ENCODE assay signal across 14 cellular contexts in genomic region chr9:111178361-111179043, GRCh38.
A peak's percentile ranks its signal among the peaks of the same experiment; 100 is the strongest.
DNase-seq lines count a peak whose midpoint lies in the region; ATAC-seq and TF ChIP-seq lines count a peak whose summit lies in the region.
"Had no signal": no experiment of that assay in that cellular context is flagged by ENCODE, and none has a peak within 500 bp of the region (broad histone marks: within the 10 kb centered on the region; RNA-seq: fewer than 3 reads in every experiment).

No MANE protein-coding gene starts in this region.

- H3K79me2 ChIP-seq in PC-3 (ENCODE audit: low read length) = no peaks in the 10 kb centered on the region

- H3K36me3 Mint-ChIP-seq in activated T-helper 17 cell treated with anti-CD3 and anti-CD28 coated beads, Interleukin-2, amount 50 U/mL, for 72 hours (ENCODE audit: low read depth) = no peaks in the 10 kb centered on the region
- H3K36me3 Mint-ChIP-seq in activated naive CD8-positive, alpha-beta T cell treated with anti-CD3 and anti-CD28 coated beads for 36 hours = no peaks in the 10 kb centered on the region
- H3K36me3 Mint-ChIP-seq: activated naive CD8-positive, alpha-beta T cell treated with anti-CD3 and anti-CD28 coated beads, Interleukin-2, amount 10 ng/mL, durations not matched to agents 7 days and 5 days had no signal

- H3K4me2 ChIP-seq in PC-3 (ENCODE audit: low read length) = no peak overlapping the region

- H3F3A ChIP-seq in PC-3 (ENCODE audit: low read length, unreplicated experiment) = no peaks in the 10 kb centered on the region

- H3K36me3 ChIP-seq in adipocyte (ENCODE audit: control insufficient read depth, insufficient read depth, low read length, severe bottlenecking) = no peaks in the 10 kb centered on the region
- H3K36me3 ChIP-seq in PC-3 (ENCODE audit: low read depth, low read length) = no peaks in the 10 kb centered on the region
- H3K36me3 ChIP-seq: left lung had no signal

- no peaks in the 10 kb centered on the region for H3K4me1 Mint-ChIP-seq in activated T-helper 17 cell treated with anti-CD3 and anti-CD28 coated beads, Interleukin-2, amount 50 U/mL, for 72 hours
- no peaks in the 10 kb centered on the region for H3K4me1 Mint-ChIP-seq in activated naive CD8-positive, alpha-beta T cell treated with anti-CD3 and anti-CD28 coated beads for 36 hours
- H3K4me1 Mint-ChIP-seq: activated naive CD8-positive, alpha-beta T cell treated with anti-CD3 and anti-CD28 coated beads, Interleukin-2, amount 10 ng/mL, durations not matched to agents 7 days and 5 days had no signal

- ATAC-seq in activated T-helper 17 cell treated with anti-CD3 and anti-CD28 coated beads, Interleukin-2, amount 50 U/mL, for 72 hours (replicated peaks) = no peak
- ATAC-seq in PC-3 = no peak
- ATAC-seq: left lung had no signal

- no peak for TF ChIP-seq CTCF in AG04449 (IDR thresholded peaks at IDR 0.05; ENCODE audit: insufficient read depth, low read length, missing control alignments)
- TF ChIP-seq CTCF in PC-3 (conservative IDR thresholded peaks at IDR 0.05; ENCODE audit: low read depth, low read length) = no peak

- H3K9me2 ChIP-seq in PC-3 (replicated peaks; ENCODE audit: low read length) = no peaks in the 10 kb centered on the region

- DNase-seq in AG04449 (ENCODE audit: low read depth, low spot score) = peak; percentile 83
- peak; percentile 48 for DNase-seq in H4 (ENCODE audit: low spot score)
- DNase-seq in adipocyte (ENCODE audit: low read depth) = peak; percentile 87
- DNase-seq in iris pigment epithelial cell (ENCODE audit: low read depth) = peak; percentile 69
- DNase-seq in PC-3 = no peak
- no peak for DNase-seq in activated naive CD8-positive, alpha-beta T cell treated with anti-CD3 and anti-CD28 coated beads for 36 hours
- no peak for DNase-seq in substantia nigra (lab: John Stamatoyannopoulos, UW)
- DNase-seq: activated CD4-positive, alpha-beta T cell treated with anti-CD3 and anti-CD28 coated beads, Interleukin-2, amount 50 U/mL, for 1 hour; activated naive CD8-positive, alpha-beta T cell treated with anti-CD3 and anti-CD28 coated beads, Interleukin-2, amount 10 ng/mL, durations not matched to agents 7 days and 5 days; Caco-2; left lung; NCI-H2227 treated with DMSO at 0.1 percent for 48 hours; posterior cingulate gyrus had no signal

- CTCF ChIA-PET in AG04449 (lab: Yijun Ruan, JAX) = interaction anchor here (1.1 kb wide), 1 partner anchor 10 kb away, joined by 4 read pairs; no protein-coding TSS in a partner anchor
- CTCF ChIA-PET in PC-3 (lab: Charles Lee) = no interaction called here

- H3K27ac Mint-ChIP-seq in activated T-helper 17 cell treated with anti-CD3 and anti-CD28 coated beads, Interleukin-2, amount 50 U/mL, for 72 hours = no peak overlapping the region
- no peak overlapping the region for H3K27ac Mint-ChIP-seq in activated naive CD8-positive, alpha-beta T cell treated with anti-CD3 and anti-CD28 coated beads for 36 hours
- H3K27ac Mint-ChIP-seq: activated naive CD8-positive, alpha-beta T cell treated with anti-CD3 and anti-CD28 coated beads, Interleukin-2, amount 10 ng/mL, durations not matched to agents 7 days and 5 days had no signal

- POLR2A ChIA-PET in AG04449 (lab: Yijun Ruan, JAX) (interaction anchor here (0.8 kb wide), 1 partner anchor 17 kb away, joined by 3 read pairs; no protein-coding TSS in a partner anchor), PC-3 (lab: Charles Lee; ENCODE audit: unreplicated experiment) (no interaction called here)

- H3K4me1 ChIP-seq in adipocyte (ENCODE audit: control insufficient read depth, insufficient read depth, low read length) (peaks cover 15% of the 10 kb centered on the region), PC-3 (ENCODE audit: insufficient read depth, low read length) (no peaks in the 10 kb centered on the region)
- H3K4me1 ChIP-seq: Caco-2, left lung had no signal

- peak overlapping the region; percentile 10 for H3K9ac ChIP-seq in adipocyte (ENCODE audit: low read length)
- no peak overlapping the region for H3K9ac ChIP-seq in PC-3 (ENCODE audit: low read length)

- no TSS peak for BruUV-seq in PC-3 (replicated peaks; lab: Mats Ljungman, UMichigan)

- no peak overlapping the region for H3K27ac ChIP-seq in PC-3 (ENCODE audit: low read length)
- no peak overlapping the region for H3K27ac ChIP-seq in substantia nigra (ENCODE audit: low read depth, low read length, poor library complexity, severe bottlenecking)
- H3K27ac ChIP-seq: left lung had no signal

- H4K20me1 ChIP-seq in PC-3 (ENCODE audit: low read length) = no peaks in the 10 kb centered on the region

- H3K27me3 ChIP-seq in adipocyte (replicated peaks; ENCODE audit: control insufficient read depth, insufficient read depth, low read length) (no peaks in the 10 kb centered on the region), PC-3 (ENCODE audit: low read length) (no peaks in the 10 kb centered on the region)
- H3K27me3 ChIP-seq: left lung had no signal

- H3K9me3 ChIP-seq in adipocyte (ENCODE audit: control insufficient read depth, low read length) (no peaks in the 10 kb centered on the region), PC-3 (ENCODE audit: low read length) (no peaks in the 10 kb centered on the region)
- H3K9me3 ChIP-seq: Caco-2, left lung had no signal

- intact Hi-C loops in PC-3 (cut with micrococcal nuclease) = no loop called here

- H3K27me3 Mint-ChIP-seq in activated T-helper 17 cell treated with anti-CD3 and anti-CD28 coated beads, Interleukin-2, amount 50 U/mL, for 72 hours = peaks cover 9% of the 10 kb centered on the region
- H3K27me3 Mint-ChIP-seq in activated naive CD8-positive, alpha-beta T cell treated with anti-CD3 and anti-CD28 coated beads for 36 hours = peaks cover 11% of the 10 kb centered on the region
- H3K27me3 Mint-ChIP-seq: activated naive CD8-positive, alpha-beta T cell treated with anti-CD3 and anti-CD28 coated beads, Interleukin-2, amount 10 ng/mL, durations not matched to agents 7 days and 5 days had no signal

- peak overlapping the region; percentile 15; the same call in 1 of the 2 replicates for H3K4me3 ChIP-seq in AG04449 (ENCODE audit: low read depth, low read length)
- peak overlapping the region; percentile 56 for H3K4me3 ChIP-seq in adipocyte (ENCODE audit: low read length)
- no peak overlapping the region for H3K4me3 ChIP-seq in PC-3 (ENCODE audit: low read length)
- H3K4me3 ChIP-seq: left lung had no signal

- H2AFZ ChIP-seq in PC-3 (ENCODE audit: low read length) = no peak overlapping the region

- H3K9me3 Mint-ChIP-seq in activated T-helper 17 cell treated with anti-CD3 and anti-CD28 coated beads, Interleukin-2, amount 50 U/mL, for 72 hours = peaks cover 4% of the 10 kb centered on the region
- peaks cover 2% of the 10 kb centered on the region for H3K9me3 Mint-ChIP-seq in activated naive CD8-positive, alpha-beta T cell treated with anti-CD3 and anti-CD28 coated beads for 36 hours
- H3K9me3 Mint-ChIP-seq: activated naive CD8-positive, alpha-beta T cell treated with anti-CD3 and anti-CD28 coated beads, Interleukin-2, amount 10 ng/mL, durations not matched to agents 7 days and 5 days had no signal

- H3K4me3 Mint-ChIP-seq in activated T-helper 17 cell treated with anti-CD3 and anti-CD28 coated beads, Interleukin-2, amount 50 U/mL, for 72 hours = no peak overlapping the region
- no peak overlapping the region for H3K4me3 Mint-ChIP-seq in activated naive CD8-positive, alpha-beta T cell treated with anti-CD3 and anti-CD28 coated beads for 36 hours
- H3K4me3 Mint-ChIP-seq: activated naive CD8-positive, alpha-beta T cell treated with anti-CD3 and anti-CD28 coated beads, Interleukin-2, amount 10 ng/mL, durations not matched to agents 7 days and 5 days had no signal

Comparison
In these comparisons a context has a peak if more than half of its experiments do, and no peak if none do; other contexts are left out.
1. DNase-seq: peak in AG04449 (single experiment), H4 (single experiment), adipocyte (single experiment) and iris pigment epithelial cell (single experiment); none in PC-3 (single experiment), activated naive CD8-positive, alpha-beta T cell treated with anti-CD3 and anti-CD28 coated beads for 36 hours (single experiment) and substantia nigra (0 of 49).